27 cellular contexts compared by ENCODE assay signal in genomic region chr15:87429754-87430153, GRCh38.
"Had no signal": no experiment of that assay in that cellular context is flagged by ENCODE, and none has a peak within 500 bp of the region (broad histone marks: within the 10 kb centered on the region; RNA-seq: fewer than 3 reads in every experiment).

No MANE protein-coding gene starts in this region.

- DNase-seq: stimulated activated CD4-positive, alpha-beta T cell treated with anti-CD3 and anti-CD28 coated beads, Interleukin-2, amount 100 ng/mL, for 48 hours; stimulated activated CD4-positive, alpha-beta T cell treated with anti-CD3 and anti-CD28 coated beads, Interleukin-4, amount 100 ng/mL, for 1 hour; stimulated activated CD4-positive, alpha-beta T cell treated with anti-CD3 and anti-CD28 coated beads, Interleukin-4, amount 100 ng/mL, for 24 hours; stimulated activated CD4-positive, alpha-beta T cell treated with anti-CD3 and anti-CD28 coated beads, Interleukin-4, amount 100 ng/mL, for 4 hours; stimulated activated CD8-positive, alpha-beta memory T cell treated with anti-CD3 and anti-CD28 coated beads, Interleukin-4, amount 100 ng/mL, for 48 hours; stimulated activated naive B cell treated with anti-CD40 and anti-IgM and Interleukin-4, amounts not matched to agents 10 μg/mL and 1 μg/mL and 100 μg/mL, for 72 hours; stimulated activated naive CD4-positive, alpha-beta T cell; stimulated activated naive CD4-positive, alpha-beta T cell treated with Interleukin-2 at 50 U/mL for 16 hours; stimulated activated naive CD8-positive, alpha-beta T cell treated with anti-CD3 and anti-CD28 coated beads, Interleukin-15, amount 100 ng/mL, for 72 hours; stimulated activated naive CD8-positive, alpha-beta T cell treated with anti-CD3 and anti-CD28 coated beads, Interleukin-15, Interleukin-2, amounts not matched to agents 100 U/mL and 50 U/mL, for 24 hours; stomach; substantia nigra; testis; thyroid gland; tibial artery; transverse colon; trophoblast cell; upper lobe of left lung; upper lobe of right lung; uterus had no signal

- FAIRE-seq: urothelium cell line had no signal

- H3K27me3 ChIP-seq: stomach, suprapubic skin, testis, thyroid gland, tibial artery, tibial nerve, transverse colon, upper lobe of left lung, upper lobe of right lung, uterus, vagina had no signal

- H3K4me1 ChIP-seq: stomach, suprapubic skin, testis, thyroid gland, tibial artery, tibial nerve, transverse colon, upper lobe of left lung, upper lobe of right lung, uterus, vagina had no signal

- ATAC-seq: stimulated activated effector memory CD8-positive, alpha-beta T cell treated with anti-CD3 and anti-CD28 coated beads, Interleukin-12 subunit alpha, Interleukin-12 subunit beta, amount 100 ng/mL, for 72 hours; stimulated activated memory B cell treated with anti-CD40 and anti-IgM and Interleukin-4, amounts not matched to agents 10 μg/mL and 1 μg/mL and 100 μg/mL, for 72 hours; stimulated activated naive B cell treated with anti-CD40 and anti-IgM and Interleukin-4, amounts not matched to agents 10 μg/mL and 1 μg/mL and 100 μg/mL, for 72 hours; stimulated activated naive CD8-positive, alpha-beta T cell treated with anti-CD3 and anti-CD28 coated beads, Interleukin-15, amount 100 ng/mL, for 72 hours; stimulated activated naive CD8-positive, alpha-beta T cell treated with anti-CD3 and anti-CD28 coated beads, Interleukin-15, Interleukin-2, amounts not matched to agents 100 U/mL and 50 U/mL, for 24 hours; upper lobe of right lung had no signal

- H3K9me3 ChIP-seq: stomach, suprapubic skin, testis, thoracic aorta, thyroid gland, tibial artery, tibial nerve, transverse colon, upper lobe of left lung, upper lobe of right lung, uterus, vagina had no signal

- H3K36me3 ChIP-seq: stomach, suprapubic skin, thoracic aorta, thyroid gland, tibial artery, tibial nerve, transverse colon, upper lobe of left lung, upper lobe of right lung, uterus, vagina had no signal

- H3K27ac ChIP-seq: stomach, suprapubic skin, testis, thoracic aorta, thyroid gland, tibial artery, tibial nerve, transverse colon, upper lobe of left lung, upper lobe of right lung, uterus, vagina had no signal

- H3K4me3 ChIP-seq: stomach, suprapubic skin, testis, thoracic aorta, thyroid gland, tibial artery, tibial nerve, transverse colon, upper lobe of left lung, upper lobe of right lung, uterus, vagina had no signal
